8 cellular contexts compared by ENCODE assay signal in the genomic region with DNA sequence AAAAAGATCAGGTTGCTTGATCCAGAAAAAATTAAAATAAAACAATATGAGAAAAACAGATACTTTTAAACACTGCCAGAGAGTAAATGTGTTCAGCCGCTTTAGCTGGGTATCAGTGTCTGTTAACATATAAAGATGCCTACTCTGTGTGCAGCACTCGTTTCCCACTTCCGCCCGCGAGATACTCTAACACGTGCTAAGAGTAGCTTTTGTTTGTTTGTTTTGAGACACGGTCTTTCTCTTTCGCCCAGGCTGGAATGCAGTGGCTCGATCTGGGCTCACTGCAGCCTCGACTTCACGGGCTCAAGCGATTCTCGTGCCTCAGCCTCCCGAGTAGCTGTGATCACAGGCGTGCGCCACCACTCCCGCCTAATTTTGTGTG. TPM values are rescaled to one million over a fixed set of nuclear protein-coding genes. Genes with fewer than 3 reads are reported as not detected.
DNase-seq lines count a peak whose midpoint lies in the region; ATAC-seq and TF ChIP-seq lines count a peak whose summit lies in the region.

No MANE protein-coding gene starts in this region.

- BruUV-seq in Calu3 (replicated peaks; lab: Mats Ljungman, UMichigan), result no TSS peak

- intact Hi-C loops in Calu3 (cut with micrococcal nuclease; ENCODE audit: unreplicated experiment) (no loop called here), psoas muscle (cut with DNase I) (loop anchor here in 1 of 2 donors (1.0 kb wide), 1 partner anchor 67 kb away; the partner anchor contains the start of gene EHD1)

- CTCF ChIA-PET in Calu3 (lab: Charles Lee), result interaction anchor here (0.6 to 1.0 kb wide), 3 partner anchors 32 to 778 kb away, joined by 3 to 4 read pairs (median 4); partner anchors contain the start of gene SF1

- no peaks in the 10 kb centered on the region for H3K27me3 ChIP-seq in psoas muscle (ENCODE audit: insufficient read depth in 3 of 3, low read length in 2 of 3)

- H3K4me1 Mint-ChIP-seq in Calu3 (ENCODE audit: low read depth, unreplicated experiment), result peaks cover 9% of the 10 kb centered on the region

- H3K9me3 Mint-ChIP-seq in Calu3 (ENCODE audit: low read depth, unreplicated experiment), result no peaks in the 10 kb centered on the region

- WGBS in psoas muscle, 3 donors, result 44 to 50% (median 49%) methylated on average over 17 of the region's 17 CpGs

- peaks cover 30% of the 10 kb centered on the region for H3K36me3 Mint-ChIP-seq in Calu3 (ENCODE audit: insufficient read depth, unreplicated experiment)

- ATAC-seq in HG02623 (IDR thresholded peaks at IDR 0.05; ENCODE audit: unreplicated experiment) (peak; percentile 8), psoas muscle (peak; percentile 1 to 35 (median 4))

- peak overlapping the region; percentile 97 for H3K4me3 Mint-ChIP-seq in Calu3 (ENCODE audit: low read depth, unreplicated experiment)

- TF ChIP-seq CTCF in Calu3 (IDR thresholded peaks at IDR 0.05; ENCODE audit: unreplicated experiment) (no peak), WI38 (IDR thresholded peaks at IDR 0.05; ENCODE audit: low read depth, low read length) (no peak), foreskin fibroblast (IDR thresholded peaks at IDR 0.05; ENCODE audit: low read depth, low read length) (no peak), psoas muscle (IDR thresholded peaks at IDR 0.05) (no peak)

- H3K4me3 ChIP-seq in WI38 (ENCODE audit: low read depth, low read length) (peak overlapping the region; percentile 71), foreskin fibroblast (ENCODE audit: low read depth in 1 of 2, low read length in 2 of 2) (peak overlapping the region; percentile 77 to 91), psoas muscle (peak overlapping the region; percentile 76)

- peak overlapping the region; percentile 70 for H3K27ac Mint-ChIP-seq in Calu3 (ENCODE audit: unreplicated experiment)

- peaks cover 0 to 28% of the 10 kb centered on the region in 2 donors for H3K36me3 ChIP-seq in psoas muscle (ENCODE audit: insufficient read depth in 1 of 2, low read depth in 1 of 2)

- H3K4me1 ChIP-seq in psoas muscle, result peaks cover 9% of the 10 kb centered on the region

- no peaks in the 10 kb centered on the region for H3K9me3 ChIP-seq in psoas muscle

- H3K27me3 Mint-ChIP-seq in Calu3 (ENCODE audit: unreplicated experiment), result no peaks in the 10 kb centered on the region

- DNase-seq in Calu3 (no peak), foreskin fibroblast (no peak), psoas muscle (no peak), SK-N-DZ (ENCODE audit: low spot score) (no peak), putamen (ENCODE audit: low spot score) (no peak), OCI-M2 (lab: John Stamatoyannopoulos, UW; ENCODE audit: unreplicated experiment) (no peak)

- H3K27ac ChIP-seq in psoas muscle, result peak overlapping the region; percentile 54

RNA-seq across cellular contexts. Expression of gene MEN1, which starts 0.5 kb away (rescaled TPM):
- 39.8 and 41.0 TPM in 2 replicates for total RNA-seq in Calu3 (2022)
- total RNA-seq in psoas muscle, result 10 to 100 TPM in 2 of 4 donors, 1 to 10 TPM in 2; 7.2 to 13.5 (median 10.3) TPM
- polyA plus RNA-seq in psoas muscle, result 10 to 100 TPM in 2 of 3 donors, 1 to 10 TPM in 1; 8.7 to 21.2 (median 12.9) TPM
- 21.2 and 26.8 TPM in 2 replicates for polyA plus RNA-seq in SK-N-DZ (2014; cell fraction: cytosol; rRNA removed)
- polyA plus RNA-seq in SK-N-DZ (2014; cell fraction: nucleus; rRNA removed), result 40.7 and 64.0 TPM in 2 replicates

RNA-seq across cellular contexts. Expression of gene MAP4K2, which starts 7.9 kb away (rescaled TPM):
- total RNA-seq in Calu3 (2022) (17.0 and 17.4 TPM in 2 replicates), psoas muscle (1 to 10 TPM; 3.0 to 6.7 (median 4.0) TPM)
- polyA plus RNA-seq in psoas muscle, result 1 to 10 TPM; 4.5 to 6.1 (median 5.6) TPM
- 12.7 and 32.3 TPM in 2 replicates for polyA plus RNA-seq in SK-N-DZ (2014; cell fraction: cytosol; rRNA removed)
- polyA plus RNA-seq in SK-N-DZ (2014; cell fraction: nucleus; rRNA removed), result 62.1 and 80.6 TPM in 2 replicates

RNA-seq across cellular contexts. Expression of gene SF1, which starts 32.5 kb away (rescaled TPM):
- total RNA-seq in Calu3 (2022) (312 and 319 TPM in 2 replicates), psoas muscle (100 to 1,000 TPM; 150 to 210 (median 184) TPM)
- polyA plus RNA-seq in psoas muscle, result 10 to 100 TPM; 56.2 to 89.6 (median 65.4) TPM
- 143 and 178 TPM in 2 replicates for polyA plus RNA-seq in SK-N-DZ (2014; cell fraction: cytosol; rRNA removed)
- polyA plus RNA-seq in SK-N-DZ (2014; cell fraction: nucleus; rRNA removed), result 181 and 258 TPM in 2 replicates

RNA-seq across cellular contexts. Expression of gene CDC42BPG, which starts 33.6 kb away (rescaled TPM):
- 26.5 and 33.0 TPM in 2 replicates for total RNA-seq in Calu3 (2022)
- total RNA-seq in psoas muscle, result 1 to 10 TPM in 1 of 4 donors, under 1 TPM in 2, not detected in 1; 0.05 to 2.2 (median 0.08) TPM
- under 1 TPM; 0.04 to 0.06 (median 0.05) TPM for polyA plus RNA-seq in psoas muscle
- polyA plus RNA-seq in SK-N-DZ (2014; cell fraction: cytosol; rRNA removed), result 0.17 and 0.73 TPM in 2 replicates
- polyA plus RNA-seq in SK-N-DZ (2014; cell fraction: nucleus; rRNA removed), result 1.4 and 1.8 TPM in 2 replicates

RNA-seq across cellular contexts. Expression of gene PYGM, which starts 51.1 kb away (rescaled TPM):
- 1.4 and 1.8 TPM in 2 replicates for total RNA-seq in Calu3 (2022)
- 1,000 to 10,000 TPM; 1,536 to 2,203 (median 1,794) TPM for total RNA-seq in psoas muscle
- 1,000 to 10,000 TPM in 2 of 3 donors, 100 to 1,000 TPM in 1; 511 to 1,840 (median 1,729) TPM for polyA plus RNA-seq in psoas muscle
- polyA plus RNA-seq in SK-N-DZ (2014; cell fraction: cytosol; rRNA removed), result 9.8 and 11.6 TPM in 2 replicates
- 7.5 and 9.4 TPM in 2 replicates for polyA plus RNA-seq in SK-N-DZ (2014; cell fraction: nucleus; rRNA removed)
